8 cellular contexts compared by ENCODE assay signal in the genomic region with DNA sequence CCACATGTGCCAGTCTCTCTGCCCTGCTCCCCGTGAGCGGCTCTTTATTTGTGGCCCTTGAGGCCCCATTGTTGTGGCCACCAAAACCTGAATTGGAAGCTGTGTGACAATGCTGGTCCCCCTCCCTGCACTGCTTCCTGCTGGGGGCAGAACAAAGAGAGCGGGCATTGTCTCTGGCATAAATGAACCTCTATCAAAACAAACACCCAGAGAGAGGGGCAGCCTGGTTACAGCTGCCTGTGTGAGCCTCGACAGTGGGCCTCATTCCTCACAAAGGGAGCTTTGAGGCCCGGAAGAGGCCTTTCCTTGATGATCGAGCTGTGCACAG.
DNase-seq lines count a peak whose midpoint lies in the region; ATAC-seq, FAIRE-seq and TF ChIP-seq lines count a peak whose summit lies in the region.

No MANE protein-coding gene starts in this region.

- H3K36me3 ChIP-seq in sigmoid colon (no peaks in the 10 kb centered on the region), tibial artery (no peaks in the 10 kb centered on the region)

- FAIRE-seq in HTR-8/SVneo (lab: Jason Lieb, UNC): no peak

- intact Hi-C loops in right cardiac atrium (cut with DNase I) (no loop called here), sigmoid colon (cut with DNase I) (no loop called here), tibial artery (cut with DNase I; ENCODE audit: low total_unique reads) (no loop called here)

- H3K9me3 ChIP-seq in right cardiac atrium (ENCODE audit: control insufficient read depth, low read length): no peaks in the 10 kb centered on the region
- H3K9me3 ChIP-seq in sigmoid colon: no peaks in the 10 kb centered on the region
- H3K9me3 ChIP-seq in tibial artery: no peaks in the 10 kb centered on the region

- H3K27ac ChIP-seq in right cardiac atrium (ENCODE audit: low read length): peak overlapping the region; percentile 83
- peak overlapping the region; percentile 8 to 77 (median 50) for H3K27ac ChIP-seq in sigmoid colon
- H3K27ac ChIP-seq in tibial artery: no peak overlapping the region

- no peak for TF ChIP-seq EP300 in sigmoid colon (IDR thresholded peaks at IDR 0.05)

- H3K4me1 Mint-ChIP-seq in HFFc6 (ENCODE audit: low read depth): peaks cover 79% of the 10 kb centered on the region

- H3K27ac Mint-ChIP-seq in HFFc6: peak overlapping the region; percentile 57; the same call in 1 of the 2 replicates

- TF ChIP-seq CTCF in HFFc6 (IDR thresholded peaks at IDR 0.05) (no peak), sigmoid colon (IDR thresholded peaks at IDR 0.05) (no peak), tibial artery (IDR thresholded peaks at IDR 0.05) (no peak)

- ATAC-seq in right cardiac atrium: peak in 1 of 2 donors; percentile 11

- no peaks in the 10 kb centered on the region for H3K9me3 Mint-ChIP-seq in HFFc6

- H3K27me3 Mint-ChIP-seq in HFFc6 (ENCODE audit: insufficient read depth): peaks cover 1% of the 10 kb centered on the region; the same call in 1 of the 2 replicates

- WGBS in right cardiac atrium: 54% methylated on average over 6 of the region's 6 CpGs
- WGBS in sigmoid colon, 2 donors: 43 to 52% methylated on average over 6 of the region's 6 CpGs

- peak overlapping the region; percentile 83 for H3K4me3 Mint-ChIP-seq in HFFc6

- H3K4me3 ChIP-seq in right cardiac atrium (ENCODE audit: low read length): no peak overlapping the region
- H3K4me3 ChIP-seq in sigmoid colon: no peak overlapping the region
- H3K4me3 ChIP-seq in tibial artery: no peak overlapping the region

- H3K36me3 Mint-ChIP-seq in HFFc6 (ENCODE audit: low read depth): no peaks in the 10 kb centered on the region; the same call in none of the 2 replicates

- H3K27me3 ChIP-seq in right cardiac atrium (ENCODE audit: control insufficient read depth, insufficient read depth): no peaks in the 10 kb centered on the region
- H3K27me3 ChIP-seq in sigmoid colon: no peaks in the 10 kb centered on the region
- no peaks in the 10 kb centered on the region for H3K27me3 ChIP-seq in tibial artery

- H3K4me1 ChIP-seq in right cardiac atrium (ENCODE audit: control insufficient read depth, insufficient read depth, low read length): peaks cover 20% of the 10 kb centered on the region
- H3K4me1 ChIP-seq in sigmoid colon: peaks cover 0 to 68% (median 62%) of the 10 kb centered on the region in 4 donors
- peaks cover 4 to 92% (median 60%) of the 10 kb centered on the region in 4 donors for H3K4me1 ChIP-seq in tibial artery

- DNase-seq in HFFc6: no peak
- peak; percentile 39 for DNase-seq in SHP77 treated with DMSO at 0.1 percent for 48 hours (lab: John Stamatoyannopoulos, UW)
- no peak for DNase-seq in right cardiac atrium
- DNase-seq in sigmoid colon: no peak
- DNase-seq in HTR-8/SVneo (ENCODE audit: insufficient read length, low spot score): no peak
- DNase-seq in NCI-H510A treated with DMSO at 0.1 percent for 48 hours (lab: John Stamatoyannopoulos, UW): no peak
- DNase-seq in NCI-H1694 treated with DMSO at 0.1 percent for 48 hours (lab: John Stamatoyannopoulos, UW): no peak
- no peak for DNase-seq in tibial artery

- TF ChIP-seq POLR2A in sigmoid colon (IDR thresholded peaks at IDR 0.05): no peak

Comparison
In these comparisons a context has a peak if more than half of its experiments do, and no peak if none do; other contexts are left out.
1. H3K27ac ChIP-seq: peak in right cardiac atrium (single experiment) and sigmoid colon (4 of 4); none in tibial artery (0 of 2).